8 cellular contexts compared by ENCODE assay signal in the genomic region with DNA sequence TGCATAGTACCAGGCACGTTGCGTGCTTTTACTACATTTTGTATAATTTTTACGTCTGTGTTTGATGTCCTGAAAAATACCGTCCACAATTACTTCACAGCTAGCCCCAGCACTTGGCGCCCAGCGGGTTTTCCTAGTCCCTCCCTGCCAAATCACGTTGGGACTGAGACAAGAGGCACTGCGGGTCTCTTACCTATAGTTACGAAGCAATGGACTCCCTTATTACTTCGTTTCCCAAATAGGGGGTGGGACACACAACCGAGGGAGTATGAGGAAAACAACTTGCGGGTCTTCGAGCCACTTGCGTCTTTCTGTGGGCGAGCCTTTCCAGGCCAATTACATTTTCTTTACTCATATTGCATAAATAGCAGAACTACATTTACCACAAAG. TPM values are rescaled to one million over a fixed set of nuclear protein-coding genes. Genes with fewer than 3 reads are reported as not detected.
DNase-seq lines count a peak whose midpoint lies in the region; ATAC-seq, FAIRE-seq and TF ChIP-seq lines count a peak whose summit lies in the region.

No MANE protein-coding gene starts in this region.

- peak overlapping the region; percentile 73 to 90 (median 86) for H3K9ac ChIP-seq in H1 (replicated peaks in 1 of 4; ENCODE audit: extremely low read depth in 1 of 4, low read depth in 3 of 4, low read length in 3 of 4)

- H3K4me3 ChIP-seq in RWPE2 (ENCODE audit: severe bottlenecking) (peak overlapping the region; percentile 57), H1 (ENCODE audit: extremely low read depth in 1 of 4, insufficient read depth in 2 of 4, low read depth in 3 of 4, low read length in 4 of 4) (peak overlapping the region; percentile 79 to 94 (median 88))
- H3K4me3 ChIP-seq in naive thymus-derived CD4-positive, alpha-beta T cell (ENCODE audit: low read length): peak overlapping the region; percentile 80

- H3K4me3 Mint-ChIP-seq in naive thymus-derived CD4-positive, alpha-beta T cell: peak overlapping the region; percentile 84 to 99 (median 95)

- H2BK15ac ChIP-seq in H1 (ENCODE audit: low read length): no peak overlapping the region

- H3K23me2 ChIP-seq in H1 (ENCODE audit: low read depth, low read length): peaks cover 12% of the 10 kb centered on the region

- H3K36me3 ChIP-seq in RWPE2 (ENCODE audit: low read depth) (peaks cover 5% of the 10 kb centered on the region; the same call in 1 of the 2 replicates), H1 (ENCODE audit: control insufficient read depth in 2 of 4, insufficient read depth in 4 of 4, low read length in 3 of 4) (no peaks in the 10 kb centered on the region)
- H3K36me3 ChIP-seq in naive thymus-derived CD4-positive, alpha-beta T cell (ENCODE audit: control insufficient read depth in 2 of 3, insufficient read depth in 3 of 3, low read length in 3 of 3): no peaks in the 10 kb centered on the region

- peak overlapping the region; percentile 93 to 100 (median 100) for H3K27ac Mint-ChIP-seq in naive thymus-derived CD4-positive, alpha-beta T cell

- no peak for TF ChIP-seq EP300 in H1 (IDR thresholded peaks at IDR 0.05; ENCODE audit: borderline replicate concordance in 1 of 2, low read depth in 2 of 2, low read length in 2 of 2)

- H3K4me2 ChIP-seq in H1 (ENCODE audit: insufficient read depth in 1 of 2, low read depth in 2 of 2, low read length in 2 of 2): peak overlapping the region; percentile 73 to 85

- peaks cover 0 to 5% (median 0%) of the 10 kb centered on the region in 5 donors for H3K27me3 Mint-ChIP-seq in naive thymus-derived CD4-positive, alpha-beta T cell

- peak overlapping the region; percentile 40 for H3K27ac ChIP-seq in RWPE2 (ENCODE audit: poor library complexity, severe bottlenecking)
- H3K27ac ChIP-seq in H1 (ENCODE audit: low read depth, low read length): peak overlapping the region; percentile 80; the same call in 1 of the 2 replicates
- peak overlapping the region; percentile 90 for H3K27ac ChIP-seq in naive thymus-derived CD4-positive, alpha-beta T cell (ENCODE audit: low read depth, low read length)

- peaks cover 0 to 4% (median 0%) of the 10 kb centered on the region in 5 donors for H3K36me3 Mint-ChIP-seq in naive thymus-derived CD4-positive, alpha-beta T cell

- H3K4ac ChIP-seq in H1 (replicated peaks; ENCODE audit: insufficient read length, low read depth, low read length): no peak overlapping the region

- H2AK5ac ChIP-seq in H1 (ENCODE audit: low read depth, low read length): no peak overlapping the region; the same call in 1 of the 2 replicates

- H3K9me3 Mint-ChIP-seq in naive thymus-derived CD4-positive, alpha-beta T cell: peaks cover 0 to 3% (median 0%) of the 10 kb centered on the region in 11 donors

- peak overlapping the region; percentile 72; the same call in 1 of the 2 replicates for H4K8ac ChIP-seq in H1 (ENCODE audit: extremely low read depth, insufficient read depth, low read length)

- H2BK120ac ChIP-seq in H1 (replicated peaks; ENCODE audit: low read depth, low read length): no peak overlapping the region

- no peak overlapping the region for H2BK20ac ChIP-seq in H1 (ENCODE audit: low read length)

- no peak overlapping the region for H2BK12ac ChIP-seq in H1 (ENCODE audit: low read depth, low read length)

- no peak overlapping the region for H3K56ac ChIP-seq in H1 (replicated peaks; ENCODE audit: insufficient read length, low read depth, low read length)

- peak overlapping the region; percentile 87 for H2AFZ ChIP-seq in H1 (ENCODE audit: low read length)

- H4K5ac ChIP-seq in H1 (ENCODE audit: insufficient read length, low read depth, low read length): no peak overlapping the region

- no peak overlapping the region for H3K14ac ChIP-seq in H1 (ENCODE audit: insufficient read length)

- H2BK5ac ChIP-seq in H1 (ENCODE audit: low read depth, low read length): no peak overlapping the region

- no peaks in the 10 kb centered on the region for H4K20me1 ChIP-seq in H1 (replicated peaks in 1 of 2; ENCODE audit: control insufficient read depth in 1 of 2, insufficient read depth in 2 of 2, low read length in 2 of 2)

- no peak for ATAC-seq in RWPE2 (ENCODE audit: low read depth)
- ATAC-seq in naive thymus-derived CD4-positive, alpha-beta T cell: no peak
- ATAC-seq in GM19023 (IDR thresholded peaks at IDR 0.05; ENCODE audit: unreplicated experiment): no peak
- ATAC-seq in HG02678 (IDR thresholded peaks at IDR 0.05; ENCODE audit: unreplicated experiment): no peak

- peaks cover 4% of the 10 kb centered on the region for H3K79me1 ChIP-seq in H1 (ENCODE audit: low read depth, low read length)

- CTCF ChIA-PET in H1 (lab: Charles Lee; ENCODE audit: partially characterized antibody): interaction anchor here (0.6 to 3.0 kb wide), 3 partner anchors 8 to 292 kb away, joined by 3 to 9 read pairs (median 5); no protein-coding TSS in a partner anchor
- CTCF ChIA-PET in naive thymus-derived CD4-positive, alpha-beta T cell (lab: Charles Lee): interaction anchor here (0.6 to 1.5 kb wide), 3 partner anchors 15 to 437 kb away, joined by 3 to 6 read pairs (median 3); no protein-coding TSS in a partner anchor

- intact Hi-C loops in naive thymus-derived CD4-positive, alpha-beta T cell (cut with micrococcal nuclease): loop anchor here (1.0 to 5.0 kb wide), 13 partner anchors 14 to 1995 kb away; a partner anchor contains a TSS

- no peak overlapping the region for H4K91ac ChIP-seq in H1 (replicated peaks; ENCODE audit: insufficient read length, low read length)

- no peak overlapping the region for H3K23ac ChIP-seq in H1 (ENCODE audit: insufficient read length)

- no peak for TF ChIP-seq RAD21 in H1 (IDR thresholded peaks at IDR 0.05 in 1 of 2, conservative IDR thresholded peaks at IDR 0.05 in 1 of 2; ENCODE audit: low read depth in 2 of 2, low read length in 2 of 2)

- FAIRE-seq in H1 (lab: Jason Lieb, UNC): no peak

- peaks cover 0 to 26% of the 10 kb centered on the region in 2 experiments; a peak in 2 of 4 replicates for H3K79me2 ChIP-seq in H1 (ENCODE audit: control insufficient read depth in 1 of 2, insufficient read depth in 2 of 2, low read length in 2 of 2)

- H3K18ac ChIP-seq in H1 (ENCODE audit: extremely low read depth, low read length): no peak overlapping the region

- no peak for TF ChIP-seq CTCF in RWPE2 (IDR thresholded peaks at IDR 0.05; ENCODE audit: poor library complexity, severe bottlenecking)
- no peak for TF ChIP-seq CTCF in H1 (IDR thresholded peaks at IDR 0.05; ENCODE audit: control extremely low read depth in 1 of 3, insufficient read depth in 1 of 3, low read depth in 1 of 3, low read length in 3 of 3)

- POLR2A ChIA-PET in H1 (lab: Charles Lee; ENCODE audit: partially characterized antibody): interaction anchor here (0.8 to 1.3 kb wide), 2 partner anchors 271 to 443 kb away, joined by 3 to 4 read pairs; a partner anchor contains a TSS
- POLR2A ChIA-PET in naive thymus-derived CD4-positive, alpha-beta T cell (lab: Charles Lee): interaction anchor here (1.8 kb wide), 1 partner anchor 444 kb away, joined by 9 read pairs; a partner anchor contains a TSS

- no peaks in the 10 kb centered on the region for H3K9me3 ChIP-seq in RWPE2 (ENCODE audit: severe bottlenecking)
- H3K9me3 ChIP-seq in H1 (ENCODE audit: insufficient read depth in 2 of 2, low read depth in 1 of 2, low read length in 1 of 2): no peaks in the 10 kb centered on the region
- no peaks in the 10 kb centered on the region for H3K9me3 ChIP-seq in naive thymus-derived CD4-positive, alpha-beta T cell (ENCODE audit: control insufficient read depth in 2 of 3, low read length in 3 of 3)

- peaks cover 19 to 60% (median 41%) of the 10 kb centered on the region in 7 donors for H3K4me1 Mint-ChIP-seq in naive thymus-derived CD4-positive, alpha-beta T cell

- DNase-seq in NCI-H748 (lab: John Stamatoyannopoulos, UW; ENCODE audit: unreplicated experiment) (peak; percentile 31), NCI-H748 treated with DMSO at 0.1 percent for 48 hours (lab: John Stamatoyannopoulos, UW) (no peak), RWPE2 (ENCODE audit: low spot score) (no peak), H1 (ENCODE audit: low read depth in 1 of 2, low spot score in 2 of 2) (peak in 1 of 2 experiments; percentile 51), cortex of kidney (lab: John Stamatoyannopoulos, UW) (no peak)
- peak in 1 of 9 donors; percentile 16 for DNase-seq in naive thymus-derived CD4-positive, alpha-beta T cell

- peaks cover 6% of the 10 kb centered on the region for H3K4me1 ChIP-seq in RWPE2 (ENCODE audit: insufficient read depth, poor library complexity, severe bottlenecking)
- H3K4me1 ChIP-seq in H1 (replicated peaks in 1 of 4; ENCODE audit: control insufficient read depth in 3 of 4, insufficient read depth in 4 of 4, low read length in 3 of 4): peaks cover 0 to 5% (median 0%) of the 10 kb centered on the region in 4 experiments; a peak in 2 of 7 replicates
- peaks cover 18 to 22% of the 10 kb centered on the region in 2 donors for H3K4me1 ChIP-seq in naive thymus-derived CD4-positive, alpha-beta T cell (ENCODE audit: control insufficient read depth in 2 of 2, insufficient read depth in 2 of 2, low read length in 2 of 2)

- no peak for TF ChIP-seq POLR2A in H1 (IDR thresholded peaks at IDR 0.05; ENCODE audit: control extremely low read depth in 1 of 2, low read depth in 2 of 2, low read length in 2 of 2)

- 6% methylated on average over 14 of the region's 15 CpGs; no CpG with 5 or more reads in 1 of the 2 experiments for WGBS in H1 (ENCODE audit: extremely low coverage in 1 of 2, insufficient coverage in 1 of 2, insufficient read length in 1 of 2, insufficient replicate concordance in 2 of 2, low coverage in 1 of 2, low lambda C conversion rate in 2 of 2, missing lambda C conversion rate in 1 of 2), 2 experiments

- H3K27me3 ChIP-seq in RWPE2 (ENCODE audit: insufficient read depth, poor library complexity, severe bottlenecking): no peaks in the 10 kb centered on the region
- no peaks in the 10 kb centered on the region; a peak in 1 of 7 replicates for H3K27me3 ChIP-seq in H1 (replicated peaks in 1 of 4; ENCODE audit: control insufficient read depth in 3 of 4, extremely low read depth in 1 of 4, insufficient read depth in 3 of 4, low read length in 3 of 4)
- H3K27me3 ChIP-seq in naive thymus-derived CD4-positive, alpha-beta T cell (ENCODE audit: control insufficient read depth in 2 of 2, insufficient read depth in 2 of 2, low read length in 2 of 2): no peaks in the 10 kb centered on the region

TF ChIP-seq in H1, 55 proteins besides CTCF, POLR2A, EP300 and RAD21 (continues in another document):
- TF ChIP-seq SUZ12 (IDR thresholded peaks at IDR 0.05; ENCODE audit: low read length): no peak

RNA-seq across cellular contexts. Expression of a gene that starts 0.6 kb away (rescaled TPM):
- total RNA-seq in H1 (2021; fragmentation: NEBNext Ultra II Directional; extraction: Animal tissue kit (Norgen Biotek cat#: 25700)): 65.9 and 75.1 TPM in 2 replicates
- 10.2 and 15.2 TPM in 2 replicates for polyA plus RNA-seq in H1 (2011; rRNA removed)
- 26.0 TPM for polyA plus RNA-seq in H1 (2011; cell fraction: cytosol; rRNA removed)
- polyA plus RNA-seq in H1 (2011; cell fraction: nucleus; rRNA removed): 4.3 TPM
- 36.1 to 77.3 TPM (median 39.6 TPM) in 4 replicates for polyA plus RNA-seq in H1 (2012, experiment 1 of 2)
- 20.3 TPM for polyA plus RNA-seq in H1 (2012, experiment 2 of 2)
- 87.2 TPM for polyA plus RNA-seq in H1 (2013, experiment 1 of 2)
- 96.4 TPM for polyA plus RNA-seq in H1 (2013, experiment 2 of 2)
- polyA minus RNA-seq in H1 (2011; rRNA and poly(A)+ RNA removed): 8.1 and 9.8 TPM in 2 replicates
- polyA minus RNA-seq in H1 (2011; cell fraction: cytosol; rRNA and poly(A)+ RNA removed): 34.1 TPM
- polyA minus RNA-seq in H1 (2011; cell fraction: nucleus; rRNA and poly(A)+ RNA removed): 31.3 TPM
- 10 to 100 TPM; 14.9 to 47.7 (median 18.2) TPM for total RNA-seq in naive thymus-derived CD4-positive, alpha-beta T cell
- polyA plus RNA-seq in naive thymus-derived CD4-positive, alpha-beta T cell: 10 to 100 TPM; 22.4 to 25.6 TPM

Comparison
In these comparisons a context has a peak if more than half of its experiments do, and no peak if none do; other contexts are left out.
1. H3K27ac ChIP-seq: peak in every context shown above with its lines; median percentile 90 in naive thymus-derived CD4-positive, alpha-beta T cell; 80 in H1; 40 in RWPE2.